In the genomic region with DNA sequence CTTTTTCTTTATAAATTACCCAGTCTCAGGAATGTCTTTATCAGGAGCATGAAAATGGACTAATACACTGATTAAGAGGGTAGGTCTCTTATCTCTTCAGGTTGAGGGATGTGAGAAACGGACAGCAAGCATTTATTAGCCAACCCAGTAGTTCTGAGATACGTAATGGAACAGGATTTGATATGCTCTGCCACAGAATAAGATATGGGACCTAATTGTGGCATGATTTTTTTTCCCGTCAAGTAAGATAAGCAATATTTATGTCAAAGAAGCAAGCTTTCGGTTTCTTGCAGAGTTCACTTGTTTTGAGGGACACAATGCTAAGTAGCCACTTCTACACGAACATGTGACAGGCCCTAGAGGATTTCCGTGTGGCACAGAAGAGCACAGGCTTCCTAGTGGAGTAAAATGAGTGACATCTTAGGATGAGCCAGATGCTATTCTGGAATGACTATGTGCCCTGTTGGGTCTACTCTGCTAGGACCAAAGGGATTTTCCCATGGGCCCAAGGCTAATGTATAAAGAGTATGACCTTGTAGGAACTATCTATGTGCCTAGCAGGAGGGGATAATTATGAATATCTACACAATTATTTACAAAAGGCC, we compare ENCODE assay signal across 1 cellular context.
TF ChIP-seq lines count a peak whose summit lies in the region.

No MANE protein-coding gene starts in this region.

TF ChIP-seq in GM23338, 12 proteins besides CTCF, POLR2A, EP300 and RAD21 (continued from another document):
- TF ChIP-seq, protein P1, sequence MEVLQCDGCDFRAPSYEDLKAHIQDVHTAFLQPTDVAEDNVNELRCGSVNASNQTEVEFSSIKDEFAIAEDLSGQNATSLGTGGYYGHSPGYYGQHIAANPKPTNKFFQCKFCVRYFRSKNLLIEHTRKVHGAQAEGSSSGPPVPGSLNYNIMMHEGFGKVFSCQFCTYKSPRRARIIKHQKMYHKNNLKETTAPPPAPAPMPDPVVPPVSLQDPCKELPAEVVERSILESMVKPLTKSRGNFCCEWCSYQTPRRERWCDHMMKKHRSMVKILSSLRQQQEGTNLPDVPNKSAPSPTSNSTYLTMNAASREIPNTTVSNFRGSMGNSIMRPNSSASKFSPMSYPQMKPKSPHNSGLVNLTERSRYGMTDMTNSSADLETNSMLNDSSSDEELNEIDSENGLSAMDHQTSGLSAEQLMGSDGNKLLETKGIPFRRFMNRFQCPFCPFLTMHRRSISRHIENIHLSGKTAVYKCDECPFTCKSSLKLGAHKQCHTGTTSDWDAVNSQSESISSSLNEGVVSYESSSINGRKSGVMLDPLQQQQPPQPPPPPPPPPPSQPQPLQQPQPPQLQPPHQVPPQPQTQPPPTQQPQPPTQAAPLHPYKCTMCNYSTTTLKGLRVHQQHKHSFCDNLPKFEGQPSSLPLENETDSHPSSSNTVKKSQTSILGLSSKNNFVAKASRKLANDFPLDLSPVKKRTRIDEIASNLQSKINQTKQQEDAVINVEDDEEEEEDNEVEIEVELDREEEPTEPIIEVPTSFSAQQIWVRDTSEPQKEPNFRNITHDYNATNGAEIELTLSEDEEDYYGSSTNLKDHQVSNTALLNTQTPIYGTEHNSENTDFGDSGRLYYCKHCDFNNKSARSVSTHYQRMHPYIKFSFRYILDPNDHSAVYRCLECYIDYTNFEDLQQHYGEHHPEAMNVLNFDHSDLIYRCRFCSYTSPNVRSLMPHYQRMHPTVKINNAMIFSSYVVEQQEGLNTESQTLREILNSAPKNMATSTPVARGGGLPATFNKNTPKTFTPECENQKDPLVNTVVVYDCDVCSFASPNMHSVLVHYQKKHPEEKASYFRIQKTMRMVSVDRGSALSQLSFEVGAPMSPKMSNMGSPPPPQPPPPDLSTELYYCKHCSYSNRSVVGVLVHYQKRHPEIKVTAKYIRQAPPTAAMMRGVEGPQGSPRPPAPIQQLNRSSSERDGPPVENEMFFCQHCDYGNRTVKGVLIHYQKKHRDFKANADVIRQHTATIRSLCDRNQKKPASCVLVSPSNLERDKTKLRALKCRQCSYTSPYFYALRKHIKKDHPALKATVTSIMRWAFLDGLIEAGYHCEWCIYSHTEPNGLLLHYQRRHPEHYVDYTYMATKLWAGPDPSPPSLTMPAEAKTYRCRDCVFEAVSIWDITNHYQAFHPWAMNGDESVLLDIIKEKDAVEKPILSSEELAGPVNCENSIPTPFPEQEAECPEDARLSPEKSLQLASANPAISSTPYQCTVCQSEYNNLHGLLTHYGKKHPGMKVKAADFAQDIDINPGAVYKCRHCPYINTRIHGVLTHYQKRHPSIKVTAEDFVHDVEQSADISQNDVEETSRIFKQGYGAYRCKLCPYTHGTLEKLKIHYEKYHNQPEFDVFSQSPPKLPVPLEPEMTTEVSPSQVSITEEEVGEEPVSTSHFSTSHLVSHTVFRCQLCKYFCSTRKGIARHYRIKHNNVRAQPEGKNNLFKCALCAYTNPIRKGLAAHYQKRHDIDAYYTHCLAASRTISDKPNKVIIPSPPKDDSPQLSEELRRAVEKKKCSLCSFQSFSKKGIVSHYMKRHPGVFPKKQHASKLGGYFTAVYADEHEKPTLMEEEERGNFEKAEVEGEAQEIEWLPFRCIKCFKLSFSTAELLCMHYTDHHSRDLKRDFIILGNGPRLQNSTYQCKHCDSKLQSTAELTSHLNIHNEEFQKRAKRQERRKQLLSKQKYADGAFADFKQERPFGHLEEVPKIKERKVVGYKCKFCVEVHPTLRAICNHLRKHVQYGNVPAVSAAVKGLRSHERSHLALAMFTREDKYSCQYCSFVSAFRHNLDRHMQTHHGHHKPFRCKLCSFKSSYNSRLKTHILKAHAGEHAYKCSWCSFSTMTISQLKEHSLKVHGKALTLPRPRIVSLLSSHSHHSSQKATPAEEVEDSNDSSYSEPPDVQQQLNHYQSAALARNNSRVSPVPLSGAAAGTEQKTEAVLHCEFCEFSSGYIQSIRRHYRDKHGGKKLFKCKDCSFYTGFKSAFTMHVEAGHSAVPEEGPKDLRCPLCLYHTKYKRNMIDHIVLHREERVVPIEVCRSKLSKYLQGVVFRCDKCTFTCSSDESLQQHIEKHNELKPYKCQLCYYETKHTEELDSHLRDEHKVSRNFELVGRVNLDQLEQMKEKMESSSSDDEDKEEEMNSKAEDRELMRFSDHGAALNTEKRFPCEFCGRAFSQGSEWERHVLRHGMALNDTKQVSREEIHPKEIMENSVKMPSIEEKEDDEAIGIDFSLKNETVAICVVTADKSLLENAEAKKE (CRISPR knock-in tag; IDR thresholded peaks at IDR 0.05) = no peak
- no peak for TF ChIP-seq EZH2phosphoT487 (IDR thresholded peaks at IDR 0.05; ENCODE audit: unreplicated experiment)
- TF ChIP-seq NANOG (IDR thresholded peaks at IDR 0.05; ENCODE audit: borderline replicate concordance) = no peak
